In the genomic region with DNA sequence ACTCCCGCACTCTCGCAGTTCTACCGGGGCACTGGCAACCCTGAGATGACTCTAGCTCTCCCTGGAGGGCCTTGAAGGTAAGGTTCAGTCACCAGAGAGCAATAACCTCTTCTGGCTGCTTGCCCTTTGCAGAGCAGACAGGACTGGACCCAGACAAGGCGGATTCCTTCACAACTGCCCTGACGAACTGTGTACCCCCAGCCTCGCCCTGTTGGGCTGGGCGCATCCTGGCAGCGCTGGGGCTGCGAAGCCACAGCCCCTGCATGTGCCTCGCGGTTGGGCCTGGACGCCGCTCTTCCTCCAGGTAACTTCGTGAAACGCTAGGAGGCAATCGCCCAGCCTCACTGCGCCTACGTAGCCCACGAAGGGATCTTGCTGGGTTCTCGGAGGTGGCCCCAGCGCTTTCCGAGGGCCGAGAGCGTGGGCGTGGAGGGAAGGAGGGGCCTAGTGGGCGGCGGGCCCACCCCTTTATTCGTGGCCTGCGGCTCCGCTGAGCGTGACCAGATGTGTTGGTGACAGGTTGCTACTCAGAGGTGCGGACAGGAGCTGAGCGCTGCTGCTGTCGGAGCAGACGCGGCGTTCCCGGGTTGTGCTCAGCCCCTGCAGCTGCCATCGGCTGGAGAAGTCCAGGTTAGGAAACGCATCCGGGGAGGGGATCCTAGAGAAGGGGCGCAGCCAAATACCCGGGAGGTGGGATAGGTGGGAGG, we compare ENCODE assay signal across 8 cellular contexts. TPM values are rescaled to one million over a fixed set of nuclear protein-coding genes. Genes with fewer than 3 reads are reported as not detected.
DNase-seq lines count a peak whose midpoint lies in the region; ATAC-seq and TF ChIP-seq lines count a peak whose summit lies in the region.

No MANE protein-coding gene starts in this region.

- H3K4me3 ChIP-seq in H7 (ENCODE audit: insufficient read depth, low read depth, low read length) (peak overlapping the region; percentile 67; the same call in 1 of the 2 replicates), fibroblast of lung (replicated peaks in 1 of 4; ENCODE audit: control extremely low read depth in 1 of 4, insufficient read depth in 1 of 4, low read depth in 3 of 4, low read length in 4 of 4) (peak overlapping the region; percentile 63 to 69 (median 66)), rectal smooth muscle tissue (ENCODE audit: low read length) (peak overlapping the region; percentile 69)

- peak overlapping the region; percentile 87 for H3K4me2 ChIP-seq in fibroblast of lung (ENCODE audit: extremely low read depth, insufficient read depth, low read length)

- H4K20me1 ChIP-seq in fibroblast of lung (ENCODE audit: control insufficient read depth, extremely low read depth, insufficient read depth, low read length) = no peaks in the 10 kb centered on the region

- no peak overlapping the region for H3K27ac Mint-ChIP-seq in activated CD4-positive, alpha-beta memory T cell treated with anti-CD3 and anti-CD28 coated beads for 36 hours

- H3K27ac ChIP-seq in fibroblast of lung (ENCODE audit: insufficient read depth, low read length) (no peak overlapping the region), rectal smooth muscle tissue (ENCODE audit: low read depth, low read length) (no peak overlapping the region)

- CTCF ChIA-PET in activated CD4-positive, alpha-beta memory T cell treated with anti-CD3 and anti-CD28 coated beads for 36 hours (lab: Charles Lee) = interaction anchor here (0.9 to 1.9 kb wide), 2 partner anchors 122 to 849 kb away, joined by 3 to 9 read pairs; no protein-coding TSS in a partner anchor

- no peak overlapping the region for H3K9ac ChIP-seq in fibroblast of lung (ENCODE audit: insufficient read depth, low read length)
- H3K9ac ChIP-seq in rectal smooth muscle tissue (ENCODE audit: low read length) = no peak overlapping the region

- H2AFZ ChIP-seq in fibroblast of lung (ENCODE audit: low read length) = no peak overlapping the region

- peak in 1 of 2 donors; percentile 2 for TF ChIP-seq CTCF in fibroblast of lung (conservative IDR thresholded peaks at IDR 0.05 in 1 of 2, IDR thresholded peaks at IDR 0.05 in 1 of 2; ENCODE audit: low read depth in 1 of 2, low read length in 2 of 2)

- peak overlapping the region; percentile 79 for H3K4me3 Mint-ChIP-seq in activated CD4-positive, alpha-beta memory T cell treated with anti-CD3 and anti-CD28 coated beads for 36 hours

- no peaks in the 10 kb centered on the region for H3K9me3 ChIP-seq in fibroblast of lung (ENCODE audit: control insufficient read depth, insufficient read depth, low read depth, low read length)

- H3K36me3 ChIP-seq in H7 (replicated peaks; ENCODE audit: control insufficient read depth, insufficient read depth, low read length) (no peaks in the 10 kb centered on the region), fibroblast of lung (ENCODE audit: control insufficient read depth, insufficient read depth, low read length) (no peaks in the 10 kb centered on the region), rectal smooth muscle tissue (ENCODE audit: control insufficient read depth, insufficient read depth, low read length) (no peaks in the 10 kb centered on the region)

- POLR2A ChIA-PET in activated CD4-positive, alpha-beta memory T cell treated with anti-CD3 and anti-CD28 coated beads for 36 hours (lab: Charles Lee) = interaction anchor here (0.6 kb wide), 1 partner anchor 323 kb away, joined by 3 read pairs; no protein-coding TSS in a partner anchor

- H3K4me1 Mint-ChIP-seq in activated CD4-positive, alpha-beta memory T cell treated with anti-CD3 and anti-CD28 coated beads for 36 hours (ENCODE audit: low read depth) = peaks cover 8% of the 10 kb centered on the region

- H3K4me1 ChIP-seq in fibroblast of lung (ENCODE audit: control insufficient read depth, extremely low read depth, insufficient read depth, low read length) (peaks cover 2% of the 10 kb centered on the region), rectal smooth muscle tissue (ENCODE audit: control insufficient read depth, insufficient read depth, low read length) (no peaks in the 10 kb centered on the region)

- H3K9me3 Mint-ChIP-seq in activated CD4-positive, alpha-beta memory T cell treated with anti-CD3 and anti-CD28 coated beads for 36 hours = no peaks in the 10 kb centered on the region

- no peaks in the 10 kb centered on the region for H3K36me3 Mint-ChIP-seq in activated CD4-positive, alpha-beta memory T cell treated with anti-CD3 and anti-CD28 coated beads for 36 hours

- H3K27me3 ChIP-seq in H7 (ENCODE audit: control insufficient read depth, insufficient read depth, low read length) (peaks cover 69% of the 10 kb centered on the region), fibroblast of lung (ENCODE audit: control insufficient read depth, insufficient read depth, low read length) (no peaks in the 10 kb centered on the region), rectal smooth muscle tissue (ENCODE audit: control insufficient read depth, insufficient read depth, low read length) (peaks cover 6% of the 10 kb centered on the region)

- H3K79me2 ChIP-seq in fibroblast of lung (ENCODE audit: control insufficient read depth, insufficient read depth, low read length) = peaks cover 22% of the 10 kb centered on the region

- ATAC-seq in GM21423 (IDR thresholded peaks at IDR 0.05; ENCODE audit: unreplicated experiment) (no peak), GM21381 (IDR thresholded peaks at IDR 0.05; ENCODE audit: unreplicated experiment) (no peak), GM21447 (IDR thresholded peaks at IDR 0.05; ENCODE audit: unreplicated experiment) (no peak)

- DNase-seq in H7 (peak; percentile 80), fibroblast of lung (ENCODE audit: low read depth in 2 of 2) (peak; percentile 24 to 35), midbrain (lab: John Stamatoyannopoulos, UW) (no peak)
- DNase-seq in activated CD4-positive, alpha-beta memory T cell treated with anti-CD3 and anti-CD28 coated beads for 36 hours = peak; percentile 54

- intact Hi-C loops in activated CD4-positive, alpha-beta memory T cell treated with anti-CD3 and anti-CD28 coated beads for 36 hours (cut with micrococcal nuclease) = loop anchor here (5.0 kb wide), 2 partner anchors 331 to 399 kb away; a partner anchor contains a TSS

- H3K27me3 Mint-ChIP-seq in activated CD4-positive, alpha-beta memory T cell treated with anti-CD3 and anti-CD28 coated beads for 36 hours = peaks cover 9% of the 10 kb centered on the region

RNA-seq across cellular contexts. Expression of a gene that starts 1.9 kb away (rescaled TPM):
- total RNA-seq in H7 (2014; rRNA removed; shearing (Covaris generic)) = 0.31 and 1.1 TPM in 2 replicates
- 1 to 10 TPM; 2.1 to 2.2 TPM for total RNA-seq in activated CD4-positive, alpha-beta memory T cell treated with anti-CD3 and anti-CD28 coated beads for 36 hours
- total RNA-seq in fibroblast of lung = 0.77 and 3.6 TPM in 2 replicates
- 10.1 and 15.5 TPM in 2 replicates for polyA plus RNA-seq in fibroblast of lung
- polyA plus RNA-seq in fibroblast of lung (2012) = 18.1 and 33.2 TPM in 2 replicates
- polyA minus RNA-seq in fibroblast of lung (ENCODE audit: low replicate concordance) = 24.2 and 50.4 TPM in 2 replicates
